Comparison of ENCODE assay signal across 10 cellular contexts in genomic region chr2:234996467-234997270, GRCh38. TPM values are rescaled to one million over a fixed set of nuclear protein-coding genes. Genes with fewer than 3 reads are reported as not detected.
DNase-seq lines count a peak whose midpoint lies in the region; ATAC-seq and TF ChIP-seq lines count a peak whose summit lies in the region.
"Had no signal": no experiment of that assay in that cellular context is flagged by ENCODE, and none has a peak within 500 bp of the region (broad histone marks: within the 10 kb centered on the region; RNA-seq: fewer than 3 reads in every experiment).

No MANE protein-coding gene starts in this region.

- TF ChIP-seq CTCF in endodermal cell (conservative IDR thresholded peaks at IDR 0.05) (peak; percentile 69), neural crest cell (conservative IDR thresholded peaks at IDR 0.05) (no peak), esophagus muscularis mucosa (IDR thresholded peaks at IDR 0.05) (no peak), uterus (IDR thresholded peaks at IDR 0.05) (no peak)

- no peaks in the 10 kb centered on the region for H3K9me3 Mint-ChIP-seq in endodermal cell
- H3K9me3 Mint-ChIP-seq in neural crest cell: no peaks in the 10 kb centered on the region

- ATAC-seq in GM21390 (IDR thresholded peaks at IDR 0.05; ENCODE audit: unreplicated experiment): no peak
- ATAC-seq in T-helper 17 cell: no peak

- DNase-seq in COLO829 (ENCODE audit: low spot score): peak; percentile 18
- peak; percentile 98 for DNase-seq in RPMI7951 (ENCODE audit: low read depth)
- DNase-seq in endodermal cell: peak; percentile 93
- no peak for DNase-seq in neural crest cell (ENCODE audit: low read depth, low spot score)
- no peak for DNase-seq in esophagus muscularis mucosa (ENCODE audit: extremely low spot score)
- DNase-seq in uterus: no peak
- DNase-seq in T-helper 17 cell: no peak
- DNase-seq: activated T-cell treated with anti-CD3 and anti-CD28 coated beads, Interleukin-2, amount 50 U/mL, for 1 hour; esophagus squamous epithelium had no signal

- TF ChIP-seq POLR2A in esophagus muscularis mucosa (IDR thresholded peaks at IDR 0.05; ENCODE audit: low read depth) (no peak), uterus (IDR thresholded peaks at IDR 0.05) (no peak)

- no peak overlapping the region for H3K4me3 ChIP-seq in endodermal cell (ENCODE audit: low read length)
- no peak overlapping the region for H3K4me3 ChIP-seq in esophagus muscularis mucosa
- H3K4me3 ChIP-seq in uterus: no peak overlapping the region
- H3K4me3 ChIP-seq: esophagus squamous epithelium had no signal

- H3K4me1 ChIP-seq in endodermal cell (ENCODE audit: control insufficient read depth, insufficient read depth, low read length): peaks cover 56% of the 10 kb centered on the region
- H3K4me1 ChIP-seq in esophagus muscularis mucosa: peaks cover 21 to 61% (median 57%) of the 10 kb centered on the region in 4 donors
- peaks cover 0 to 5% of the 10 kb centered on the region in 2 donors for H3K4me1 ChIP-seq in uterus

- H3K27ac ChIP-seq in endodermal cell (ENCODE audit: low read depth, low read length) (peak overlapping the region; percentile 83), esophagus muscularis mucosa (replicated peaks in 1 of 4) (peak overlapping the region in 1 of 4 donors; percentile 18), uterus (no peak overlapping the region)

- H3K9me3 ChIP-seq in endodermal cell (ENCODE audit: control insufficient read depth, low read length) (no peaks in the 10 kb centered on the region), esophagus muscularis mucosa (no peaks in the 10 kb centered on the region), uterus (no peaks in the 10 kb centered on the region), T-helper 17 cell (ENCODE audit: control insufficient read depth, low read length, poor library complexity, severe bottlenecking) (no peaks in the 10 kb centered on the region)
- H3K9me3 ChIP-seq: esophagus squamous epithelium had no signal

- peak overlapping the region; percentile 4 for H3K4me3 Mint-ChIP-seq in endodermal cell
- H3K4me3 Mint-ChIP-seq in neural crest cell: peak overlapping the region; percentile 76
- H3K4me3 Mint-ChIP-seq in T-helper 17 cell: no peak overlapping the region

- H3K4me1 Mint-ChIP-seq in endodermal cell: peaks cover 75% of the 10 kb centered on the region
- H3K4me1 Mint-ChIP-seq in neural crest cell: peaks cover 65% of the 10 kb centered on the region
- H3K4me1 Mint-ChIP-seq in T-helper 17 cell: peaks cover 7% of the 10 kb centered on the region

- H3K27me3 Mint-ChIP-seq in endodermal cell (ENCODE audit: insufficient read depth) (no peaks in the 10 kb centered on the region), neural crest cell (ENCODE audit: low read depth) (no peaks in the 10 kb centered on the region), T-helper 17 cell (peaks cover 38% of the 10 kb centered on the region)

- no peak overlapping the region for H3K9ac ChIP-seq in endodermal cell (ENCODE audit: extremely low read depth, low read length, poor library complexity, severe bottlenecking)

- peaks cover 36% of the 10 kb centered on the region for H3K36me3 ChIP-seq in endodermal cell (ENCODE audit: control insufficient read depth, insufficient read depth, low read length)
- peaks cover 0 to 21% (median 9%) of the 10 kb centered on the region in 4 donors for H3K36me3 ChIP-seq in esophagus muscularis mucosa
- H3K36me3 ChIP-seq in uterus: no peaks in the 10 kb centered on the region

- 61 to 88% methylated on average over 9 to 25 of the region's 25 CpGs for WGBS in endodermal cell (ENCODE audit: insufficient coverage in 1 of 2, insufficient read length in 1 of 2), 2 experiments
- 93% methylated on average over 17 of the region's 25 CpGs for WGBS in esophagus muscularis mucosa

- no peak for TF ChIP-seq EP300 in esophagus muscularis mucosa (IDR thresholded peaks at IDR 0.05)

- H3K36me3 Mint-ChIP-seq in endodermal cell (ENCODE audit: low read depth) (peaks cover 31% of the 10 kb centered on the region), neural crest cell (ENCODE audit: low read depth) (peaks cover 10% of the 10 kb centered on the region), T-helper 17 cell (ENCODE audit: low read depth) (no peaks in the 10 kb centered on the region)

- intact Hi-C loops in esophagus muscularis mucosa (cut with DNase I): no loop called here
- intact Hi-C loops in uterus (cut with DNase I; ENCODE audit: low total_unique reads): no loop called here

- H3K27ac Mint-ChIP-seq in endodermal cell: peak overlapping the region; percentile 84
- H3K27ac Mint-ChIP-seq in neural crest cell (ENCODE audit: unreplicated experiment): peak overlapping the region; percentile 92
- H3K27ac Mint-ChIP-seq in T-helper 17 cell: no peak overlapping the region

- H3K27me3 ChIP-seq in endodermal cell (ENCODE audit: control insufficient read depth, insufficient read depth, low read length, poor library complexity, severe bottlenecking) (no peaks in the 10 kb centered on the region), esophagus muscularis mucosa (no peaks in the 10 kb centered on the region), uterus (no peaks in the 10 kb centered on the region)
- H3K27me3 ChIP-seq: esophagus squamous epithelium had no signal

RNA-seq across cellular contexts. Expression of gene SH3BP4, which starts 44.9 kb away (rescaled TPM):
- 75.8 and 86.6 TPM in 2 replicates for total RNA-seq in RPMI7951 (2014; rRNA removed; shearing (Covaris generic))
- total RNA-seq in endodermal cell: 10 to 100 TPM; 49.1 to 53.4 TPM
- polyA plus RNA-seq in endodermal cell (2013, experiment 1 of 2): 77.6 TPM
- 78.9 TPM for polyA plus RNA-seq in endodermal cell (2013, experiment 2 of 2)
- total RNA-seq in neural crest cell: 32.1 and 37.1 TPM in 2 replicates
- 10 to 100 TPM; 25.3 to 63.1 (median 48.4) TPM for total RNA-seq in esophagus muscularis mucosa
- total RNA-seq in uterus: 10 to 100 TPM; 13.5 to 28.4 (median 20.1) TPM
- under 1 TPM; 0.15 to 0.94 TPM for total RNA-seq in T-helper 17 cell

Comparison
In these comparisons a context has a peak if more than half of its experiments do, and no peak if none do; other contexts are left out.
1. DNase-seq: peak in COLO829 (single experiment), RPMI7951 (single experiment) and endodermal cell (single experiment); none in neural crest cell (single experiment), esophagus muscularis mucosa (single experiment), uterus (0 of 2) and T-helper 17 cell (0 of 3).
2. RNA of gene SH3BP4, which starts 44.9 kb away (total RNA-seq): 75.8 to 86.6 TPM in RPMI7951, 25.3 to 63.1 TPM in esophagus muscularis mucosa, 49.1 to 53.4 TPM in endodermal cell, 32.1 to 37.1 TPM in neural crest cell and 13.5 to 28.4 TPM in uterus; 0.15 to 0.94 TPM in T-helper 17 cell; every median in the first group is over 4 times any median in the second.